In genomic region chr10:6743291-6743849, GRCh38 we compare ENCODE assay signal across 19 cellular contexts.
"Had no signal": no experiment of that assay in that cellular context is flagged by ENCODE, and none has a peak within 500 bp of the region (broad histone marks: within the 10 kb centered on the region; RNA-seq: fewer than 3 reads in every experiment).

No MANE protein-coding gene starts in this region.

- ATAC-seq: activated T-cell treated with anti-CD3 and anti-CD28 coated beads, Interleukin-2, amount 50 U/mL, for 72 hours; esophagus mucosa; left ventricle myocardium superior; pancreas; psoas muscle; right cardiac atrium; T-cell had no signal

- H3K36me3 ChIP-seq: pancreas, tibial nerve, uterus had no signal

- H3K27ac ChIP-seq: pancreas, psoas muscle, tibial nerve, uterus had no signal

- H3K4me3 ChIP-seq: pancreas, psoas muscle, tibial nerve, uterus had no signal

- H3K9me3 ChIP-seq: pancreas, psoas muscle, tibial nerve, uterus had no signal

- DNase-seq: activated CD4-positive, alpha-beta memory T cell treated with anti-CD3 and anti-CD28 coated beads, Interleukin-2, amount 10 ng/mL, durations not matched to agents 7 days and 5 days; activated CD4-positive, alpha-beta T cell treated with anti-CD3 and anti-CD28 coated beads for 48 hours; activated CD4-positive, CD25-positive, alpha-beta regulatory T cell; activated effector memory CD4-positive, alpha-beta T cell treated with Interleukin-2 at 50 U/mL for 16 hours; activated naive CD4-positive, alpha-beta T cell treated with anti-CD3 and anti-CD28 coated beads for 36 hours; activated naive CD8-positive, alpha-beta T cell treated with anti-CD3 and anti-CD28 coated beads, Interleukin-2, amount 10 ng/mL, durations not matched to agents 7 days and 5 days; activated T-cell treated with anti-CD3 and anti-CD28 coated beads, Interleukin-2, amount 50 U/mL, for 72 hours; amygdala; glutamatergic neuron; hippocampal formation; kidney glomerular epithelial cell; left ventricle myocardium superior; pancreas; psoas muscle; right cardiac atrium; T-cell; uterus had no signal

- H3K27me3 ChIP-seq: pancreas, uterus had no signal

- H3K4me1 ChIP-seq: pancreas, uterus had no signal
